8 cellular contexts compared by ENCODE assay signal in the genomic region with DNA sequence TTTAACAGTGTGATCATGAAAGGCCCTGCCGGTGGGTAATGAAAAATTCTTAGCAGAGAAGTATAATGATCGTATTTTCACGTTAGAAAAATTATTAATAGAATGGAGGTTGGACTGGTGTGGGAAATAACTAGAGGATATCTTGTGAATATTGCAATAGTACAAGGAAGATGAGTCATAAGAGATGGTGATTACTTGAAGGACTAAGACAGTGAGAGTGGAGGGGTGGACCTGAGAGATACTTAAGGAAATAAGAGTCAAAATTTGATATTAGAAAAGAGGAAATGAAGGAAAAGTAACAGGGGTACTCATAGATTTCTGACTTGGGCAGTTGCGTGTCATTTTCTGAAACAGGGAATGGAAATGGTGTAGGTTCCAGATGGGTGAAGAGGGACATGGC. TPM values are rescaled to one million over a fixed set of nuclear protein-coding genes. Genes with fewer than 3 reads are reported as not detected.
DNase-seq lines count a peak whose midpoint lies in the region; ATAC-seq and TF ChIP-seq lines count a peak whose summit lies in the region.

No MANE protein-coding gene starts in this region.

- no peak for TF ChIP-seq CTCF in RWPE1 (conservative IDR thresholded peaks at IDR 0.05; ENCODE audit: low read depth)
- no peak for TF ChIP-seq CTCF in endodermal cell (conservative IDR thresholded peaks at IDR 0.05)
- TF ChIP-seq CTCF in progenitor cell of endocrine pancreas (IDR thresholded peaks at IDR 0.05; ENCODE audit: unreplicated experiment) = no peak

- POLR2A ChIA-PET in RWPE1 (lab: Yijun Ruan, JAX; ENCODE audit: low non-redundant PET) = no interaction called here

- H3K4me3 ChIP-seq in endodermal cell (ENCODE audit: low read length) = peak overlapping the region; percentile 90

- ATAC-seq in GM18868 (IDR thresholded peaks at IDR 0.05; ENCODE audit: unreplicated experiment) = no peak

- no peaks in the 10 kb centered on the region for H3K9me3 ChIP-seq in endodermal cell (ENCODE audit: control insufficient read depth, low read length)

- CTCF ChIA-PET in RWPE1 (lab: Yijun Ruan, JAX) = no interaction called here

- H3K36me3 Mint-ChIP-seq in endodermal cell (ENCODE audit: low read depth) = peaks cover 1% of the 10 kb centered on the region
- no peaks in the 10 kb centered on the region for H3K36me3 Mint-ChIP-seq in progenitor cell of endocrine pancreas (ENCODE audit: insufficient read depth)

- no peak overlapping the region for H3K27ac ChIP-seq in RWPE1
- H3K27ac ChIP-seq in endodermal cell (ENCODE audit: low read depth, low read length) = no peak overlapping the region

- peak overlapping the region; percentile 100 for H3K27ac Mint-ChIP-seq in endodermal cell
- peak overlapping the region; percentile 50 for H3K27ac Mint-ChIP-seq in progenitor cell of endocrine pancreas

- H3K4me1 Mint-ChIP-seq in endodermal cell (peaks cover 47% of the 10 kb centered on the region), progenitor cell of endocrine pancreas (ENCODE audit: low read depth) (peaks cover 10% of the 10 kb centered on the region)

- peaks cover 18% of the 10 kb centered on the region for H3K4me1 ChIP-seq in endodermal cell (ENCODE audit: control insufficient read depth, insufficient read depth, low read length)

- H3K9me3 Mint-ChIP-seq in endodermal cell (no peaks in the 10 kb centered on the region), progenitor cell of endocrine pancreas (ENCODE audit: low read depth) (no peaks in the 10 kb centered on the region)

- peak overlapping the region; percentile 98 for H3K9ac ChIP-seq in endodermal cell (ENCODE audit: extremely low read depth, low read length, poor library complexity, severe bottlenecking)

- H3K4me3 Mint-ChIP-seq in endodermal cell (peak overlapping the region; percentile 91), progenitor cell of endocrine pancreas (ENCODE audit: low read depth) (peak overlapping the region; percentile 98)

- in situ Hi-C loops in KBM-7 (cut with MboI; ENCODE audit: low pct_unique_long_range_greater_than_20kb, low sequenced_read_pairs) = no loop called here

- WGBS in endodermal cell (ENCODE audit: insufficient coverage in 1 of 2, insufficient read length in 1 of 2), 2 experiments = 89 to 100% methylated on average over 4 of the region's 4 CpGs

- no peaks in the 10 kb centered on the region for H3K27me3 ChIP-seq in endodermal cell (ENCODE audit: control insufficient read depth, insufficient read depth, low read length, poor library complexity, severe bottlenecking)

- peaks cover 3% of the 10 kb centered on the region for H3K36me3 ChIP-seq in endodermal cell (ENCODE audit: control insufficient read depth, insufficient read depth, low read length)

- no peaks in the 10 kb centered on the region for H3K27me3 Mint-ChIP-seq in endodermal cell (ENCODE audit: insufficient read depth)
- H3K27me3 Mint-ChIP-seq in progenitor cell of endocrine pancreas = no peaks in the 10 kb centered on the region

- peak; percentile 32 for DNase-seq in NOMO-1 treated with DMSO at 0.1 percent for 48 hours (lab: John Stamatoyannopoulos, UW; ENCODE audit: unreplicated experiment)
- DNase-seq in NOMO-1 treated with dmso at 0.1 percent for 144 hours (lab: John Stamatoyannopoulos, UW; ENCODE audit: unreplicated experiment) = no peak
- DNase-seq in RWPE1 (ENCODE audit: low spot score) = peak; percentile 10
- DNase-seq in endodermal cell = no peak
- DNase-seq in progenitor cell of endocrine pancreas (ENCODE audit: low spot score, unreplicated experiment) = no peak
- DNase-seq in KBM-7 = no peak
- no peak for DNase-seq in NCI-H510A treated with DMSO at 0.1 percent for 48 hours (lab: John Stamatoyannopoulos, UW)

RNA-seq across cellular contexts. Expression of gene USP53, which starts 1.8 kb away (rescaled TPM):
- total RNA-seq in endodermal cell = 10 to 100 TPM; 32.6 to 60.8 TPM
- 10.2 TPM for polyA plus RNA-seq in endodermal cell (2013, experiment 1 of 2)
- polyA plus RNA-seq in endodermal cell (2013, experiment 2 of 2) = 10.1 TPM
- 19.8 and 20.9 TPM in 2 replicates for total RNA-seq in progenitor cell of endocrine pancreas

Comparison
In these comparisons a context has a peak if more than half of its experiments do, and no peak if none do; other contexts are left out.
1. DNase-seq: peak in NOMO-1 treated with DMSO at 0.1 percent for 48 hours (single experiment) and RWPE1 (single experiment); none in NOMO-1 treated with dmso at 0.1 percent for 144 hours (single experiment), endodermal cell (single experiment), progenitor cell of endocrine pancreas (single experiment), KBM-7 (single experiment) and NCI-H510A treated with DMSO at 0.1 percent for 48 hours (single experiment).